Comparison of ENCODE assay signal across 8 cellular contexts in the genomic region with DNA sequence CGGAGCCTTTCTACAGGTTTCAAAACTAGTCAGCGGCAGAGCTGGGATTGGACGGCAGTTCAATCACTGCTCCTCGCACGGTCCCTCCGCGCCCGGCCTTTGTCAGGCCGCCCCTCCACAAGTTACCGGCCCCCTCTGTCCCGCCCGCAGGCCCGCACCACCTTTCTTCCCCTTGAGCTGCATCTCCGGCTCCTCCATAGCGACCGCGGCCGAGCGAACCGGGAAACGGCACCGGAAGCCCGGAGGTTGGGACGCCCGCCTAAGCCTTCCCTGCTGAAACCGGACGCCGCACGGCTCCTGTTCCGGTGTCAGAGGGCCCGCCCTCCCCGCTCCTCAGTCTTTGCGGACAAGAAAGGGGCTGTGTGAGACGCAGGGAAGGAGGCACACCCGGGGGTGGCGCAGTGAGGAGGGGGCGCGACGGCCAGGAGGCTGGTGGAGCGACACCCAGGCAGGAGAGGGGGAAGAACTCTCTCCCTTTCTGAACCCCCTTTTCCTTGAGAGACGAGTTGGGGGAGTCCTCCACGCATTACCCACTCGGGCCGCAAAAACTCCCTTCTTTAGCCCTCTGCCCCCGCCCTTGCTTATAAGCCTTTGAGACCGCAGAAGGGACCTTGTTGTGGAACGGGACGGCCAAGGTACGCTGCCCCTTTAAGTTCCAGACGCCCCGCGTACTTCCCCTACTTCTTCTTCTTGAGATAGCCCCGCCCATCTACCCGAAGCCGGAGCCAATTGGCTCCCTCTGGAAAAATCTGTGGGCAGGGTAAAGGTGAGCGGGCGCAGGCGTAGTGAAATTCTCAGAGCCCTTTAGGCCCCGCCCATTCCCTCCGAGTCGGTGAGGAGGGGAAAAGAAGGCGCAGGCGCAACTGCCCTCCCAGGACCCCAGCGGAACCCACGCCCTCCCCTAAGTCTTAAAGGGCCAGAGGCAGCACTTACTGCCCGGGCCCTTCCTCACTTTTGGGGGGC. TPM values are rescaled to one million over a fixed set of nuclear protein-coding genes. Genes with fewer than 3 reads are reported as not detected.
DNase-seq lines count a peak whose midpoint lies in the region; ATAC-seq and TF ChIP-seq lines count a peak whose summit lies in the region.

A gene (minus strand): TSS at position 233 of the 963 bp plus-strand sequence. CDS start 35 bp downstream, at position 198.
A gene with protein sequence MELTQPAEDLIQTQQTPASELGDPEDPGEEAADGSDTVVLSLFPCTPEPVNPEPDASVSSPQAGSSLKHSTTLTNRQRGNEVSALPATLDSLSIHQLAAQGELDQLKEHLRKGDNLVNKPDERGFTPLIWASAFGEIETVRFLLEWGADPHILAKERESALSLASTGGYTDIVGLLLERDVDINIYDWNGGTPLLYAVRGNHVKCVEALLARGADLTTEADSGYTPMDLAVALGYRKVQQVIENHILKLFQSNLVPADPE (plus strand): TSS at position 339 of the 963 bp plus-strand sequence. CDS start 1,689 bp downstream, outside the sequence.

- POLR2A ChIA-PET in PC-9 (lab: Charles Lee; ENCODE audit: unreplicated experiment), result interaction anchor here (0.6 to 1.3 kb wide), 3 partner anchors 11 to 296 kb away, joined by 3 to 66 read pairs (median 7); a partner anchor contains a TSS

- H3K79me2 ChIP-seq in PC-9 (ENCODE audit: low read depth), result peaks cover 43% of the 10 kb centered on the region

- ATAC-seq in GM21619 (IDR thresholded peaks at IDR 0.05; ENCODE audit: unreplicated experiment) (peak; percentile 71), mucosa of descending colon (peak; percentile 96)

- peak within 1 kb of the TSS; percentile 99 for H2AFZ ChIP-seq in PC-9

- H3K27me3 ChIP-seq in PC-9 (ENCODE audit: insufficient read depth, low read depth), result no peaks in the 10 kb centered on the region

- no peaks in the 10 kb centered on the region for H4K20me1 ChIP-seq in PC-9 (ENCODE audit: insufficient read depth)

- H3K9me3 ChIP-seq in PC-9 (ENCODE audit: insufficient read depth, low read depth), result no peaks in the 10 kb centered on the region
- no peaks in the 10 kb centered on the region for H3K9me3 ChIP-seq in mucosa of descending colon

- peak within 1 kb of the TSS; percentile 84 for H3K4me2 ChIP-seq in PC-9

- 0 out of 2 replicates have a peak, but pooled peaks cover 9% of the 10 kb centered on the region for H3K36me3 ChIP-seq in PC-9 (ENCODE audit: low read depth)
- H3K36me3 ChIP-seq in mucosa of descending colon (ENCODE audit: low read depth), result no peaks in the 10 kb centered on the region

- peaks cover 22% of the 10 kb centered on the region for H3K4me1 ChIP-seq in PC-9 (replicated peaks; ENCODE audit: insufficient read depth)
- peaks cover 32% of the 10 kb centered on the region for H3K4me1 ChIP-seq in mucosa of descending colon (ENCODE audit: low read depth)

- no peaks in the 10 kb centered on the region for H3F3A ChIP-seq in PC-9 (ENCODE audit: insufficient read depth, low read depth)

- CTCF ChIA-PET in PC-9 (lab: Charles Lee), result interaction anchor here (0.5 to 0.7 kb wide), 3 partner anchors 28 to 410 kb away, joined by 3 to 6 read pairs (median 5); no protein-coding TSS in a partner anchor

- intact Hi-C loops in PC-9 (cut with micrococcal nuclease; ENCODE audit: unreplicated experiment) (loop anchor here (5.0 kb wide), 1 partner anchor 130 kb away; a partner anchor contains a TSS), mucosa of descending colon (cut with DNase I, micrococcal nuclease) (no loop called here)

- no peaks in the 10 kb centered on the region for H3K9me2 ChIP-seq in PC-9 (ENCODE audit: insufficient read depth)

- DNase-seq in DMS153 (lab: John Stamatoyannopoulos, UW) (peak; percentile 98), PC-9 (peak; percentile 98 to 99), epithelial cell of prostate (ENCODE audit: low read depth, low spot score) (peak; percentile 85), mucosa of descending colon (peak; percentile 98 to 99 (median 99))
- DNase-seq in Jurkat, Clone E6-1 (ENCODE audit: low read depth, low spot score), result peak; percentile 99
- DNase-seq in activated T-cell treated with anti-CD3 and anti-CD28 coated beads, Interleukin-2, amount 50 U/mL, for 1 hour, result peak; percentile 96
- DNase-seq in stimulated activated CD8-positive, alpha-beta memory T cell treated with anti-CD3 and anti-CD28 coated beads, Interleukin-4, amount 100 ng/mL, for 24 hours (ENCODE audit: low read depth), result peak; percentile 97

- BruUV-seq in PC-9 (replicated peaks; lab: Mats Ljungman, UMichigan), result no TSS peak

- H3K4me3 ChIP-seq in Jurkat, Clone E6-1 (ENCODE audit: low read length), result peak within 1 kb of the TSS; percentile 97
- H3K4me3 ChIP-seq in PC-9 (peak within 1 kb of the TSS; percentile 84), mucosa of descending colon (peak within 1 kb of the TSS; percentile 74)

- TF ChIP-seq CTCF in PC-9 (conservative IDR thresholded peaks at IDR 0.05) (no peak), mucosa of descending colon (IDR thresholded peaks at IDR 0.05) (peak; percentile 13)

- H3K27ac ChIP-seq in PC-9 (peak within 1 kb of the TSS; percentile 85), epithelial cell of prostate (peak within 1 kb of the TSS; percentile 94)

RNA-seq across cellular contexts. Expression of the first gene that starts in this region (rescaled TPM):
- 18.4 TPM for polyA plus RNA-seq in Jurkat, Clone E6-1 (2012; ENCODE audit: insufficient read depth, insufficient read length)
- total RNA-seq in PC-9 (2021), result 23.1 and 24.9 TPM in 2 replicates
- 10 to 100 TPM; 29.1 to 41.0 (median 31.8) TPM for total RNA-seq in mucosa of descending colon

RNA-seq across cellular contexts. Expression of the second gene that starts in this region (rescaled TPM):
- 121 TPM for polyA plus RNA-seq in Jurkat, Clone E6-1 (2012; ENCODE audit: insufficient read depth, insufficient read length)
- total RNA-seq in PC-9 (2021) (132 and 161 TPM in 2 replicates), mucosa of descending colon (10 to 100 TPM; 62.3 to 71.4 (median 64.9) TPM)

Comparison
In these comparisons a context has a peak if more than half of its experiments do, and no peak if none do; other contexts are left out.
1. Peak in every context shown above with its lines: DNase-seq, ATAC-seq, H3K4me3 ChIP-seq and H3K27ac ChIP-seq.